Comparison of ENCODE assay signal across 8 cellular contexts in the genomic region with DNA sequence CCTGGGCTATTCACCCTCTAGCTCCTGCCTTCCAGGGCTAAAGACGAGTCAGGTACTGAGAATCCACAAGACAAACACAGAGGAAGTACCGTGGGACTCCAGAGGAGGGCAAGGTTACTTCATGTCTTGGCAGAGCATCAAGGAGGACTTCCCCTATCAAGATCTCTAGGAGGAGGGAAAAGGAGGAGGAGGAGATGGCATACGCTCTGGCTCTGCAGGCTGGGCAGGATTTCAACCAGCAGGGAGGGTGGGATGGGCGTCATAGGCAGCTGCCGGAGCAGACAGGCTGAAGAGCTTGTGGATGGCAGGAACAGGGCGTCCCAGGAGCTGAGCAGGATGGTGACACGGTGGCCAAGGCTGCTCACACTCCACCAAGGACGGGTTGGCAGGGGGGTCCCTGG. TPM values are rescaled to one million over a fixed set of nuclear protein-coding genes. Genes with fewer than 3 reads are reported as not detected.
DNase-seq lines count a peak whose midpoint lies in the region; ATAC-seq and TF ChIP-seq lines count a peak whose summit lies in the region.

No MANE protein-coding gene starts in this region.

- CTCF ChIA-PET in activated CD8-positive, alpha-beta T cell treated with anti-CD3 and anti-CD28 coated beads for 36 hours (lab: Charles Lee), result interaction anchor here (0.8 kb wide), 1 partner anchor 186 kb away, joined by 3 read pairs; no protein-coding TSS in a partner anchor
- CTCF ChIA-PET in activated CD8-positive, alpha-beta T cell treated with anti-CD3 and anti-CD28 coated beads, Interleukin-2, amount 10 ng/mL, durations not matched to agents 7 days and 5 days (lab: Charles Lee), result interaction anchor here (1.3 kb wide), 1 partner anchor 49 kb away, joined by 3 read pairs; no protein-coding TSS in a partner anchor

- H3K4me3 Mint-ChIP-seq in activated CD8-positive, alpha-beta T cell treated with anti-CD3 and anti-CD28 coated beads for 36 hours, result no peak overlapping the region
- H3K4me3 Mint-ChIP-seq in activated CD8-positive, alpha-beta T cell treated with anti-CD3 and anti-CD28 coated beads, Interleukin-2, amount 10 ng/mL, durations not matched to agents 7 days and 5 days, result no peak overlapping the region

- H3K27me3 Mint-ChIP-seq in activated CD8-positive, alpha-beta T cell treated with anti-CD3 and anti-CD28 coated beads for 36 hours, result no peaks in the 10 kb centered on the region
- no peaks in the 10 kb centered on the region for H3K27me3 Mint-ChIP-seq in activated CD8-positive, alpha-beta T cell treated with anti-CD3 and anti-CD28 coated beads, Interleukin-2, amount 10 ng/mL, durations not matched to agents 7 days and 5 days (ENCODE audit: low read depth)

- no peak overlapping the region for H3K4me3 ChIP-seq in ovary

- TF ChIP-seq CTCF in activated CD8-positive, alpha-beta T cell treated with anti-CD3 and anti-CD28 coated beads for 36 hours (IDR thresholded peaks at IDR 0.05), result no peak
- TF ChIP-seq CTCF in ovary (IDR thresholded peaks at IDR 0.05), result no peak

- H3K9me3 ChIP-seq in ovary, result no peaks in the 10 kb centered on the region

- peaks cover 12% of the 10 kb centered on the region for H3K4me1 Mint-ChIP-seq in activated CD8-positive, alpha-beta T cell treated with anti-CD3 and anti-CD28 coated beads for 36 hours (ENCODE audit: low read depth)
- no peaks in the 10 kb centered on the region for H3K4me1 Mint-ChIP-seq in activated CD8-positive, alpha-beta T cell treated with anti-CD3 and anti-CD28 coated beads, Interleukin-2, amount 10 ng/mL, durations not matched to agents 7 days and 5 days (ENCODE audit: low read depth)

- H3K36me3 ChIP-seq in ovary, result no peaks in the 10 kb centered on the region

- POLR2A ChIA-PET in activated CD8-positive, alpha-beta T cell treated with anti-CD3 and anti-CD28 coated beads for 36 hours (lab: Charles Lee), result interaction anchor here (2.0 kb wide), 1 partner anchor 21 kb away, joined by 8 read pairs; a partner anchor contains a TSS
- POLR2A ChIA-PET in activated CD8-positive, alpha-beta T cell treated with anti-CD3 and anti-CD28 coated beads, Interleukin-2, amount 10 ng/mL, durations not matched to agents 7 days and 5 days (lab: Charles Lee), result no interaction called here

- ATAC-seq in activated CD8-positive, alpha-beta T cell treated with anti-CD3 and anti-CD28 coated beads for 36 hours, result no peak
- ATAC-seq in activated CD8-positive, alpha-beta T cell treated with anti-CD3 and anti-CD28 coated beads, Interleukin-2, amount 10 ng/mL, durations not matched to agents 7 days and 5 days, result no peak

- peaks cover 4% of the 10 kb centered on the region for H3K4me1 ChIP-seq in ovary (ENCODE audit: insufficient read depth)

- peaks cover 26% of the 10 kb centered on the region for H3K36me3 Mint-ChIP-seq in activated CD8-positive, alpha-beta T cell treated with anti-CD3 and anti-CD28 coated beads for 36 hours (ENCODE audit: low read depth)
- peaks cover 29% of the 10 kb centered on the region for H3K36me3 Mint-ChIP-seq in activated CD8-positive, alpha-beta T cell treated with anti-CD3 and anti-CD28 coated beads, Interleukin-2, amount 10 ng/mL, durations not matched to agents 7 days and 5 days (ENCODE audit: low read depth)

- intact Hi-C loops in activated CD8-positive, alpha-beta T cell treated with anti-CD3 and anti-CD28 coated beads for 36 hours (cut with micrococcal nuclease), result no loop called here
- intact Hi-C loops in ovary (cut with DNase I), result no loop called here

- peak; percentile 19 for DNase-seq in activated CD8-positive, alpha-beta T cell treated with anti-CD3 and anti-CD28 coated beads for 36 hours
- no peak for DNase-seq in activated CD8-positive, alpha-beta T cell treated with anti-CD3 and anti-CD28 coated beads, Interleukin-2, amount 10 ng/mL, durations not matched to agents 7 days and 5 days
- peak; percentile 4 for DNase-seq in SIG-M5 (lab: John Stamatoyannopoulos, UW)
- peak; percentile 94 for DNase-seq in fibroblast of peridontal ligament (ENCODE audit: extremely low read depth)
- DNase-seq in ovary, result peak in 3 of 5 donors; percentile 32 to 65 (median 48)
- DNase-seq in activated CD4-positive, CD25-positive, alpha-beta regulatory T cell treated with anti-CD3 and anti-CD28 coated beads, Interleukin-2, amount 50 U/mL, for 72 hours, result no peak
- DNase-seq in stimulated activated CD8-positive, alpha-beta memory T cell treated with anti-CD3 and anti-CD28 coated beads, Interleukin-4, amount 100 ng/mL, for 48 hours, result no peak
- no peak for DNase-seq in NCI-H128 (lab: John Stamatoyannopoulos, UW; ENCODE audit: unreplicated experiment)

- no peaks in the 10 kb centered on the region for H3K27me3 ChIP-seq in ovary

- TF ChIP-seq POLR2A in ovary (IDR thresholded peaks at IDR 0.05), result no peak

- 25 to 31% (median 28%) methylated on average over 8 of the region's 8 CpGs for WGBS in ovary, 3 donors

- no peak overlapping the region for H3K27ac ChIP-seq in ovary

- H3K27ac Mint-ChIP-seq in activated CD8-positive, alpha-beta T cell treated with anti-CD3 and anti-CD28 coated beads for 36 hours, result peak overlapping the region; percentile 27
- H3K27ac Mint-ChIP-seq in activated CD8-positive, alpha-beta T cell treated with anti-CD3 and anti-CD28 coated beads, Interleukin-2, amount 10 ng/mL, durations not matched to agents 7 days and 5 days, result no peak overlapping the region

- TF ChIP-seq EP300 in ovary (IDR thresholded peaks at IDR 0.05), result no peak

- H3K9me3 Mint-ChIP-seq in activated CD8-positive, alpha-beta T cell treated with anti-CD3 and anti-CD28 coated beads for 36 hours, result no peaks in the 10 kb centered on the region
- no peaks in the 10 kb centered on the region for H3K9me3 Mint-ChIP-seq in activated CD8-positive, alpha-beta T cell treated with anti-CD3 and anti-CD28 coated beads, Interleukin-2, amount 10 ng/mL, durations not matched to agents 7 days and 5 days (ENCODE audit: insufficient read depth)

RNA-seq across cellular contexts. Expression of a gene that starts 21.3 kb away (rescaled TPM):
- 100 to 1,000 TPM; 278 to 292 TPM for total RNA-seq in activated CD8-positive, alpha-beta T cell treated with anti-CD3 and anti-CD28 coated beads for 36 hours
- total RNA-seq in activated CD8-positive, alpha-beta T cell treated with anti-CD3 and anti-CD28 coated beads, Interleukin-2, amount 10 ng/mL, durations not matched to agents 7 days and 5 days, result 100 to 1,000 TPM; 148 to 166 TPM
- total RNA-seq in ovary, result 100 to 1,000 TPM in 4 of 7 donors, 10 to 100 TPM in 3; 38.4 to 124 (median 109) TPM
- 10 to 100 TPM; 65.7 to 84.5 TPM for polyA plus RNA-seq in ovary

RNA-seq across cellular contexts. Expression of a gene that starts 21.4 kb away (rescaled TPM):
- 10 to 100 TPM; 25.9 to 26.9 TPM for total RNA-seq in activated CD8-positive, alpha-beta T cell treated with anti-CD3 and anti-CD28 coated beads for 36 hours
- total RNA-seq in activated CD8-positive, alpha-beta T cell treated with anti-CD3 and anti-CD28 coated beads, Interleukin-2, amount 10 ng/mL, durations not matched to agents 7 days and 5 days, result 10 to 100 TPM; 27.2 to 28.2 TPM
- total RNA-seq in ovary, result 10 to 100 TPM; 15.7 to 37.4 (median 26.5) TPM
- 10 to 100 TPM; 32.0 to 39.9 TPM for polyA plus RNA-seq in ovary

Comparison
In these comparisons a context has a peak if more than half of its experiments do, and no peak if none do; other contexts are left out.
1. DNase-seq: peak in activated CD8-positive, alpha-beta T cell treated with anti-CD3 and anti-CD28 coated beads for 36 hours (single experiment), SIG-M5 (single experiment), fibroblast of peridontal ligament (single experiment) and ovary (3 of 5); none in activated CD8-positive, alpha-beta T cell treated with anti-CD3 and anti-CD28 coated beads, Interleukin-2, amount 10 ng/mL, durations not matched to agents 7 days and 5 days (single experiment), activated CD4-positive, CD25-positive, alpha-beta regulatory T cell treated with anti-CD3 and anti-CD28 coated beads, Interleukin-2, amount 50 U/mL, for 72 hours (single experiment), stimulated activated CD8-positive, alpha-beta memory T cell treated with anti-CD3 and anti-CD28 coated beads, Interleukin-4, amount 100 ng/mL, for 48 hours (single experiment) and NCI-H128 (single experiment).